In the genomic region with DNA sequence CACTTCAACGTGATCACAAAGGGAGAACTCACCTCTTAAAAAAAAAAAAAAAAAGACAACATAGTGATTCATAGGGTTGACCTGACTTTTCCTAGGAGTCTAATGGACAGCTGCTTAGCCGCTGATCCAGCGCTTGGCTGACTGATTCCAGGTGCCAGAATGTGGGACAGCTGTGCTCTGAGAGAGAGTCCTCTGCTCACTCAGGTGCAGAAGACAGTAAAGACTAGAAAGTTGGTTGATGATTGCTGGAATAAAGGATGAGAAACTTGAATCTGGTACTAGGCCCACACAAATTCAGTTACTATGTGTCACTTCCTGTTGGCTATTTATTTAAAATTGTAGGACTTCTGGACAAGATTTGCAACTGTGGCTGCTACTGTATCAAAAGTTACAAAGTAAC, we compare ENCODE assay signal across 13 cellular contexts.
DNase-seq lines count a peak whose midpoint lies in the region; ATAC-seq and TF ChIP-seq lines count a peak whose summit lies in the region.
"Had no signal": no experiment of that assay in that cellular context is flagged by ENCODE, and none has a peak within 500 bp of the region (broad histone marks: within the 10 kb centered on the region; RNA-seq: fewer than 3 reads in every experiment).

No MANE protein-coding gene starts in this region.

- no peak overlapping the region for H2AFZ ChIP-seq in PC-9
- H2AFZ ChIP-seq: GM23338 had no signal

- POLR2A ChIA-PET in PC-9 (lab: Charles Lee; ENCODE audit: unreplicated experiment): interaction anchor here (0.6 kb wide), 1 partner anchor 311 kb away, joined by 5 read pairs; no protein-coding TSS in a partner anchor

- H3K36me3 ChIP-seq in PC-9 (ENCODE audit: low read depth) (no peaks in the 10 kb centered on the region), HAP-1 (replicated peaks) (no peaks in the 10 kb centered on the region)
- H3K36me3 ChIP-seq: suprapubic skin had no signal

- H4K20me1 ChIP-seq in PC-9 (ENCODE audit: insufficient read depth): 0 out of 2 replicates have a peak, but pooled peaks cover 12% of the 10 kb centered on the region

- no peaks in the 10 kb centered on the region for H3K9me3 ChIP-seq in PC-9 (ENCODE audit: insufficient read depth, low read depth)
- H3K9me3 ChIP-seq in HAP-1: no peaks in the 10 kb centered on the region
- H3K9me3 ChIP-seq: suprapubic skin had no signal

- H3K4me1 Mint-ChIP-seq in dendritic cell treated with granulocyte-macrophage colony-stimulating factor and Interleukin-4, amounts not matched to agents 40 ng/mL and 50 ng/mL, for 4 days (ENCODE audit: low read depth): peaks cover 93% of the 10 kb centered on the region
- H3K4me1 Mint-ChIP-seq: GM23338 had no signal

- DNase-seq in cardiac septum (ENCODE audit: low spot score): peak; percentile 35
- no peak for DNase-seq in left ventricle myocardium superior
- no peak for DNase-seq in PC-9
- DNase-seq in NCI-H2081 treated with DMSO at 0.1 percent for 48 hours (lab: John Stamatoyannopoulos, UW): no peak
- DNase-seq in HAP-1 (ENCODE audit: low spot score in 2 of 2): no peak
- DNase-seq: activated CD4-positive, alpha-beta T cell treated with anti-CD3 and anti-CD28 coated beads for 4 hours; NCI-H2029 had no signal

- H3K4me3 Mint-ChIP-seq in dendritic cell treated with granulocyte-macrophage colony-stimulating factor and Interleukin-4, amounts not matched to agents 40 ng/mL and 50 ng/mL, for 4 days: no peak overlapping the region
- H3K4me3 Mint-ChIP-seq: GM23338 had no signal

- intact Hi-C loops in cardiac septum (cut with DNase I) (no loop called here), left ventricle myocardium superior (cut with micrococcal nuclease) (no loop called here), PC-9 (cut with micrococcal nuclease; ENCODE audit: unreplicated experiment) (no loop called here)
- intact Hi-C loops in dendritic cell treated with granulocyte-macrophage colony-stimulating factor and Interleukin-4, amounts not matched to agents 40 ng/mL and 50 ng/mL, for 4 days (cut with micrococcal nuclease): no loop called here

- no peaks in the 10 kb centered on the region for H3K9me3 Mint-ChIP-seq in dendritic cell treated with granulocyte-macrophage colony-stimulating factor and Interleukin-4, amounts not matched to agents 40 ng/mL and 50 ng/mL, for 4 days
- H3K9me3 Mint-ChIP-seq: GM23338 had no signal

- peaks cover 19% of the 10 kb centered on the region for H3K36me3 Mint-ChIP-seq in dendritic cell treated with granulocyte-macrophage colony-stimulating factor and Interleukin-4, amounts not matched to agents 40 ng/mL and 50 ng/mL, for 4 days (ENCODE audit: low read depth)

- H3K27me3 ChIP-seq in PC-9 (ENCODE audit: insufficient read depth, low read depth) (no peaks in the 10 kb centered on the region), HAP-1 (ENCODE audit: low read depth) (no peaks in the 10 kb centered on the region)
- H3K27me3 ChIP-seq: suprapubic skin had no signal

- peaks cover 31% of the 10 kb centered on the region; the same call in 1 of the 2 replicates for H3F3A ChIP-seq in PC-9 (ENCODE audit: insufficient read depth, low read depth)

- peaks cover 85% of the 10 kb centered on the region for H3K79me2 ChIP-seq in PC-9 (ENCODE audit: low read depth)

- H3K9me2 ChIP-seq in PC-9 (ENCODE audit: insufficient read depth): no peaks in the 10 kb centered on the region

- H3K4me3 ChIP-seq in PC-9: no peak overlapping the region
- H3K4me3 ChIP-seq in HAP-1: no peak overlapping the region
- H3K4me3 ChIP-seq: GM23338, suprapubic skin had no signal

- no peak for TF ChIP-seq CTCF in PC-9 (conservative IDR thresholded peaks at IDR 0.05)

- BruUV-seq in PC-9 (replicated peaks; lab: Mats Ljungman, UMichigan): no TSS peak

- CTCF ChIA-PET in PC-9 (lab: Charles Lee): no interaction called here

- H3K4me2 ChIP-seq in PC-9: 0 out of 2 replicates have a peak overlapping the region, but pooled peaks have one; percentile 3
- H3K4me2 ChIP-seq: GM23338 had no signal

- H3K4me1 ChIP-seq in PC-9 (replicated peaks; ENCODE audit: insufficient read depth): peaks cover 5% of the 10 kb centered on the region; the same call in 1 of the 2 replicates
- H3K4me1 ChIP-seq in HAP-1: no peaks in the 10 kb centered on the region

- in situ Hi-C loops in HAP-1 (cut with MboI; ENCODE audit: low sequenced_read_pairs): loop anchor here (25.0 kb wide), 1 partner anchor 701 kb away; no protein-coding TSS in a partner anchor

- no peaks in the 10 kb centered on the region for H3K27me3 Mint-ChIP-seq in dendritic cell treated with granulocyte-macrophage colony-stimulating factor and Interleukin-4, amounts not matched to agents 40 ng/mL and 50 ng/mL, for 4 days

- ATAC-seq in left ventricle myocardium superior (no peak), GM21786 (IDR thresholded peaks at IDR 0.05; ENCODE audit: unreplicated experiment) (no peak), GM21737 (IDR thresholded peaks at IDR 0.05; ENCODE audit: unreplicated experiment) (no peak)
- ATAC-seq: GM23338, Right ventricle myocardium inferior had no signal

- peak overlapping the region; percentile 52 for H3K27ac Mint-ChIP-seq in dendritic cell treated with granulocyte-macrophage colony-stimulating factor and Interleukin-4, amounts not matched to agents 40 ng/mL and 50 ng/mL, for 4 days
- H3K27ac Mint-ChIP-seq: GM23338 had no signal

- H3K27ac ChIP-seq in PC-9: 0 out of 2 replicates have a peak overlapping the region, but pooled peaks have one; percentile 27
- H3K27ac ChIP-seq: suprapubic skin had no signal
